Comparison of ENCODE assay signal across 13 cellular contexts in the genomic region with DNA sequence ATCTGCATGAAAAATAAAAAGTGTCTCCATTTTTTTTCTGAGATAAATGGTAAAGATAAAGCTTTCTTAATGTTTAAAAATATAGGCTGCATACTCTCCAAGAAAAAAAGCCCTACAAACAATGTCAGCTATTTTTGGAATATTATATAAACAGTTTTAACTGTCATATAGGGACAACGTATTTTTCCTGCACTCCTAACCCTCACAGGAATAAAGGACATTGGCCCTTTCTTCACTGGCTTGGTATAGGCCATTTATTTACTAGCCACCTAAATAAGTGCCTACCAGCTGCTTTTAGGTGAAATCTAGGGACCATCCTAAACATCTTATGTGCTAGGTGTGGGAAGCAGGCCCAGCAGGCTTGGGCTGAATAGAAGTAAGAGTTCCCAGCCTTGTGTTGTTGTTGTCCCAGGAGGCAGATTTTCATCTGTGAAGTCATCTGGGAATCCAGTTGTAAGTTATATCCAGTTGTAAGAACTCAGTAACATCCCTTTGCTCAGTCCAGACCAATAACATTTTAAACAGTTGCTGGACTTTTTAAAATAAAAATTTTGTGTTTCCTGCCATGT. TPM values are rescaled to one million over a fixed set of nuclear protein-coding genes. Genes with fewer than 3 reads are reported as not detected.
DNase-seq lines count a peak whose midpoint lies in the region; ATAC-seq and TF ChIP-seq lines count a peak whose summit lies in the region.
"Had no signal": no experiment of that assay in that cellular context is flagged by ENCODE, and none has a peak within 500 bp of the region (broad histone marks: within the 10 kb centered on the region; RNA-seq: fewer than 3 reads in every experiment).

No MANE protein-coding gene starts in this region.

- no peaks in the 10 kb centered on the region for H3K9me2 ChIP-seq in Loucy (replicated peaks; ENCODE audit: low read depth, low read length)

- H3K27ac ChIP-seq in ACC112 (ENCODE audit: low read depth, low read length) (peak overlapping the region; percentile 86), dorsolateral prefrontal cortex (peak overlapping the region in 47 of 59 donors; percentile 2 to 91 (median 72)), osteoblast (ENCODE audit: low read depth, low read length) (peak overlapping the region; percentile 83)

- H4K20me1 ChIP-seq in Loucy (ENCODE audit: insufficient read depth, low read length, poor library complexity, severe bottlenecking): peaks cover 29% of the 10 kb centered on the region
- H4K20me1 ChIP-seq in osteoblast (ENCODE audit: insufficient read depth, low read length): peaks cover 78% of the 10 kb centered on the region

- intact Hi-C loops in dorsolateral prefrontal cortex (cut with DNase I) (loop anchor here in 1 of 2 donors (10.0 kb wide), 1 partner anchor 73 kb away; no protein-coding TSS in a partner anchor), posterior cingulate gyrus (cut with DNase I) (no loop called here)

- H3K4me2 ChIP-seq in Loucy (ENCODE audit: low read depth, low read length, poor library complexity, severe bottlenecking) (peak overlapping the region; percentile 65), osteoblast (ENCODE audit: insufficient read depth, low read length) (peak overlapping the region; percentile 82)

- H3K4me3 ChIP-seq in ACC112 (ENCODE audit: low read depth, low read length) (peak overlapping the region; percentile 66), Loucy (ENCODE audit: low read length, poor library complexity, severe bottlenecking) (peak overlapping the region; percentile 45), dorsolateral prefrontal cortex (peak overlapping the region in 5 of 59 donors; percentile 15 to 33 (median 19)), osteoblast (ENCODE audit: insufficient read depth, low read length) (peak overlapping the region; percentile 49)

- DNase-seq in dorsolateral prefrontal cortex (no peak), osteoblast (ENCODE audit: insufficient read length, low spot score, missing footprints) (peak; percentile 73), T-helper 2 cell (no peak), posterior cingulate gyrus (no peak), kidney glomerular epithelial cell (lab: John Stamatoyannopoulos, UW) (no peak)
- DNase-seq: activated CD8-positive, alpha-beta memory T cell treated with anti-CD3 and anti-CD28 coated beads for 24 hours; caudate nucleus; NCI-H1694; SHP77 treated with DMSO at 0.1 percent for 48 hours; stimulated activated naive B cell treated with anti-CD40 and anti-IgM and Interleukin-4, amounts not matched to agents 10 μg/mL and 1 μg/mL and 100 μg/mL, for 72 hours had no signal

- peaks cover 6% of the 10 kb centered on the region; the same call in 1 of the 2 replicates for H3F3A ChIP-seq in Loucy (ENCODE audit: low read depth)

- H3K9ac ChIP-seq in Loucy (ENCODE audit: low read depth, low read length, poor library complexity, severe bottlenecking): peak overlapping the region; percentile 4

- no peaks in the 10 kb centered on the region for H3K27me3 ChIP-seq in ACC112 (ENCODE audit: insufficient read depth, low read length)
- no peaks in the 10 kb centered on the region for H3K27me3 ChIP-seq in Loucy (ENCODE audit: insufficient read depth, low read length, poor library complexity, severe bottlenecking)
- H3K27me3 ChIP-seq in dorsolateral prefrontal cortex: no peaks in the 10 kb centered on the region
- H3K27me3 ChIP-seq in osteoblast (ENCODE audit: insufficient read depth, low read length): no peaks in the 10 kb centered on the region

- H3K36me3 ChIP-seq in ACC112 (ENCODE audit: insufficient read depth, low read length) (no peaks in the 10 kb centered on the region), Loucy (ENCODE audit: insufficient read depth, low read length) (peaks cover 18% of the 10 kb centered on the region; the same call in 1 of the 2 replicates), osteoblast (ENCODE audit: insufficient read depth, low read length) (peaks cover 4% of the 10 kb centered on the region)

- no peak overlapping the region for H2AFZ ChIP-seq in ACC112 (ENCODE audit: low read length, unreplicated experiment)
- no peak overlapping the region for H2AFZ ChIP-seq in Loucy (ENCODE audit: low read length)
- H2AFZ ChIP-seq in osteoblast (ENCODE audit: low read length): no peak overlapping the region

- H3K4me1 ChIP-seq in ACC112 (ENCODE audit: control insufficient read depth, insufficient read depth, low read length, unreplicated experiment) (peaks cover 84% of the 10 kb centered on the region), Loucy (ENCODE audit: insufficient read depth, low read length, poor library complexity, severe bottlenecking) (peaks cover 41% of the 10 kb centered on the region), osteoblast (ENCODE audit: insufficient read depth, low read length) (peaks cover 72% of the 10 kb centered on the region)

- no peaks in the 10 kb centered on the region for H3K9me3 ChIP-seq in Loucy (ENCODE audit: insufficient read depth, low read depth, low read length)
- H3K9me3 ChIP-seq in osteoblast (ENCODE audit: low read depth, low read length): no peaks in the 10 kb centered on the region

- H3K79me2 ChIP-seq in ACC112 (ENCODE audit: control insufficient read depth, insufficient read depth, low read length, unreplicated experiment) (peaks cover 89% of the 10 kb centered on the region), Loucy (ENCODE audit: insufficient read depth, low read length) (peaks cover 94% of the 10 kb centered on the region), osteoblast (ENCODE audit: insufficient read depth, low read length) (peaks cover 88% of the 10 kb centered on the region)

- no peak for ATAC-seq in HG02588 (IDR thresholded peaks at IDR 0.05; ENCODE audit: unreplicated experiment)
- ATAC-seq: stimulated activated naive B cell treated with anti-CD40 and anti-IgM and Interleukin-4, amounts not matched to agents 10 μg/mL and 1 μg/mL and 100 μg/mL, for 72 hours had no signal

- no peak for TF ChIP-seq CTCF in Loucy (conservative IDR thresholded peaks at IDR 0.05; ENCODE audit: low read length)
- TF ChIP-seq CTCF in dorsolateral prefrontal cortex (IDR thresholded peaks at IDR 0.05 in 54 of 56, conservative IDR thresholded peaks at IDR 0.05 in 2 of 56; ENCODE audit: low read depth in 1 of 56, partially characterized antibody in 56 of 56): no peak
- TF ChIP-seq CTCF in osteoblast (IDR thresholded peaks at IDR 0.05; ENCODE audit: extremely low read depth, low read depth, low read length): no peak

RNA-seq across cellular contexts. Expression of gene FOXO3, which starts 21.3 kb away (rescaled TPM):
- total RNA-seq in dorsolateral prefrontal cortex (100 to 1,000 TPM in 4 of 120 experiments, 10 to 100 TPM in 116; 60.9 to 108 (median 81.7) TPM), osteoblast (52.2 and 53.2 TPM in 2 replicates)
